In the genomic region with DNA sequence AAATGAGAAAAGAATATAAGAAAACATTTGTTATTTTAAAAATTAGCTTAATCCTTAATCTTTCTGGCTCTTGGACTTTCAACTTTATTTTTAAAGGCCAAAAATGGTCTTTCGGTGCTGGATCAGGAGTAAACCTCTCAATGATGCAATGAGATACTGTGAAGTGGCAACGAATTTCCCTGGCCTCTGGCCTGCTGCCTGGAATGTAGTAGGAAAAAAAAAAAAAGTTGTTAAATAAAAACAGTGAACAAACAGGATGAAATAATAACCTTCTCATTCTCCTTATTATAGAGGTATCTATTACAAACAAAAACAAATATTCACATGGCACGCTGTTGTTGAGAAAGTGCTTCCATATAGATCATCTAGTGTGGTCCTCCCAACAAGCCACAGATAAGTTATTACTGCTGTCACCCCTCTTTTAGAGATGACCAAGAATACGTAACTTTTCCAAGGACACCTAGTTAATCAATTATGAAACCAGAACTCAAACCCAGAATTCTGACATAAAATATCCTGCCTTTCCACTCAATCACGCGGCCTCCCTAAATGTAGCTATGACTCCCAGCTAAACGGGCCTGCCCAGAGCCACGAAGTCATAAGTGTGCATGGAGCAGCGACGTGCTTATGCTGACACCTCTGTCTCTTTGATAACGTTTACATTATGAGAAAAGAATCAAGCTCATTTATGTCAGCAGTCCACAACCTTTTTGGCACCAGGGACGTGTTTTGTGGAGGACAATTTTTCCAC, we compare ENCODE assay signal across 12 cellular contexts.
DNase-seq lines count a peak whose midpoint lies in the region; ATAC-seq, FAIRE-seq and TF ChIP-seq lines count a peak whose summit lies in the region.
"Had no signal": no experiment of that assay in that cellular context is flagged by ENCODE, and none has a peak within 500 bp of the region (broad histone marks: within the 10 kb centered on the region; RNA-seq: fewer than 3 reads in every experiment).

No MANE protein-coding gene starts in this region.

- no peak for DNase-seq in activated T-cell treated with anti-CD3 and anti-CD28 coated beads, Interleukin-2, amount 50 U/mL, for 24 hours
- no peak for DNase-seq in activated T-cell treated with anti-CD3 and anti-CD28 coated beads, Interleukin-2, amount 50 U/mL, for 72 hours
- DNase-seq in GM12878 (ENCODE audit: low read depth, low spot score) (no peak), kidney tubule cell (ENCODE audit: low spot score) (peak; percentile 24), upper lobe of right lung (no peak), NCI-H1048 (lab: John Stamatoyannopoulos, UW) (no peak)
- DNase-seq in activated effector memory CD4-positive, alpha-beta T cell treated with Interleukin-2 at 50 U/mL for 16 hours, result no peak
- DNase-seq in stimulated activated CD4-positive, alpha-beta T cell treated with anti-CD3 and anti-CD28 coated beads, Interleukin-4, amount 100 ng/mL, for 4 hours, result no peak
- DNase-seq: activated CD8-positive, alpha-beta T cell treated with anti-CD3 and anti-CD28 coated beads, Interleukin-2, amount 10 ng/mL, durations not matched to agents 7 days and 5 days; NCI-H1436 treated with DMSO at 0.1 percent for 48 hours had no signal

- no peak overlapping the region for H3K4me3 Mint-ChIP-seq in activated T-cell treated with anti-CD3 and anti-CD28 coated beads, Interleukin-2, amount 50 U/mL, for 24 hours
- H3K4me3 Mint-ChIP-seq in activated T-cell treated with anti-CD3 and anti-CD28 coated beads, Interleukin-2, amount 50 U/mL, for 72 hours, result no peak overlapping the region
- H3K4me3 Mint-ChIP-seq: activated CD8-positive, alpha-beta T cell treated with anti-CD3 and anti-CD28 coated beads, Interleukin-2, amount 10 ng/mL, durations not matched to agents 7 days and 5 days; central memory CD8-positive, alpha-beta T cell had no signal

- no peak for TF ChIP-seq RAD21 in GM12878 (IDR thresholded peaks at IDR 0.05; ENCODE audit: insufficient read depth, low read depth, low read length)

- in situ Hi-C loops in GM12878 (cut with MboI), result no loop called here

- no peaks in the 10 kb centered on the region for H3K9me3 Mint-ChIP-seq in activated T-cell treated with anti-CD3 and anti-CD28 coated beads, Interleukin-2, amount 50 U/mL, for 24 hours
- no peaks in the 10 kb centered on the region for H3K9me3 Mint-ChIP-seq in activated T-cell treated with anti-CD3 and anti-CD28 coated beads, Interleukin-2, amount 50 U/mL, for 72 hours
- H3K9me3 Mint-ChIP-seq: central memory CD8-positive, alpha-beta T cell had no signal

- no peak for FAIRE-seq in GM12878 (lab: Jason Lieb, UNC)

- 96% methylated on average over 12 of the region's 12 CpGs for WGBS in GM12878 (ENCODE audit: insufficient coverage, insufficient replicate concordance, low lambda C conversion rate, missing lambda C conversion rate)

- H3K4me2 ChIP-seq in GM12878 (ENCODE audit: control insufficient read depth, insufficient read depth), result no peak overlapping the region

- TF ChIP-seq POLR2A in GM12878 (IDR thresholded peaks at IDR 0.05; ENCODE audit: low read depth, low read length), result no peak

- peaks cover 89% of the 10 kb centered on the region for H3K79me2 ChIP-seq in GM12878 (ENCODE audit: control insufficient read depth, insufficient read depth, low read length)

- H3K27me3 ChIP-seq in GM12878 (replicated peaks in 1 of 2; ENCODE audit: control insufficient read depth in 2 of 2, insufficient read depth in 2 of 2, low read length in 1 of 2) (no peaks in the 10 kb centered on the region), upper lobe of right lung (no peaks in the 10 kb centered on the region)

- H3K36me3 ChIP-seq in GM12878 (ENCODE audit: control insufficient read depth in 2 of 2, insufficient read depth in 2 of 2, low read length in 1 of 2) (peaks cover 2 to 4% of the 10 kb centered on the region in 2 experiments; a peak in 2 of 4 replicates), upper lobe of right lung (no peaks in the 10 kb centered on the region)

- no peak overlapping the region for H2AFZ ChIP-seq in GM12878 (ENCODE audit: control insufficient read depth, low read depth, low read length)

- CTCF ChIA-PET in GM12878 (lab: Yijun Ruan, JAX), result interaction anchor here (0.8 to 18.1 kb wide), 2 partner anchors 11 to 290 kb away, joined by 3 to 416 read pairs; no protein-coding TSS in a partner anchor

- BruUV-seq in GM12878 (replicated peaks; lab: Mats Ljungman, UMichigan), result no TSS peak

- POLR2A ChIA-PET in GM12878 (lab: Charles Lee), result interaction anchor here (1.0 to 11.7 kb wide), 3 partner anchors 10 to 164 kb away, joined by 3 to 144 read pairs (median 10); no protein-coding TSS in a partner anchor

- intact Hi-C loops in GM12878 (cut with micrococcal nuclease; ENCODE audit: unreplicated experiment), result no loop called here
- intact Hi-C loops in upper lobe of right lung (cut with DNase I), result no loop called here

- H3K27ac ChIP-seq in GM12878 (ENCODE audit: control insufficient read depth, insufficient read depth) (0 out of 2 replicates have a peak overlapping the region, but pooled peaks have one; percentile 50), upper lobe of right lung (no peak overlapping the region)

- H3K4me1 ChIP-seq in GM12878 (ENCODE audit: control insufficient read depth, insufficient read depth, low read length), result peaks cover 47% of the 10 kb centered on the region
- peaks cover 11% of the 10 kb centered on the region for H3K4me1 ChIP-seq in upper lobe of right lung

- no peaks in the 10 kb centered on the region for H4K20me1 ChIP-seq in GM12878 (ENCODE audit: control insufficient read depth, insufficient read depth)

- H3K27me3 Mint-ChIP-seq in activated T-cell treated with anti-CD3 and anti-CD28 coated beads, Interleukin-2, amount 50 U/mL, for 24 hours, result no peaks in the 10 kb centered on the region
- H3K27me3 Mint-ChIP-seq in activated T-cell treated with anti-CD3 and anti-CD28 coated beads, Interleukin-2, amount 50 U/mL, for 72 hours (ENCODE audit: low read depth), result no peaks in the 10 kb centered on the region
- H3K27me3 Mint-ChIP-seq: central memory CD8-positive, alpha-beta T cell had no signal

- H3K4me3 ChIP-seq in GM12878, result no peak overlapping the region
- no peak overlapping the region for H3K4me3 ChIP-seq in upper lobe of right lung

- H3K9ac ChIP-seq in GM12878 (ENCODE audit: control insufficient read depth, insufficient read depth, low read length), result no peak overlapping the region

- no peak for TF ChIP-seq CTCF in GM12878 (IDR thresholded peaks at IDR 0.05 in 2 of 3, conservative IDR thresholded peaks at IDR 0.05 in 1 of 3; ENCODE audit: control insufficient read depth in 2 of 3, extremely low read depth in 1 of 3, insufficient read depth in 1 of 3, low read depth in 3 of 3, low read length in 3 of 3)
- no peak for TF ChIP-seq CTCF in upper lobe of right lung (IDR thresholded peaks at IDR 0.05)

- peaks cover 36% of the 10 kb centered on the region for H3K36me3 Mint-ChIP-seq in activated T-cell treated with anti-CD3 and anti-CD28 coated beads, Interleukin-2, amount 50 U/mL, for 24 hours (ENCODE audit: low read depth)
- H3K36me3 Mint-ChIP-seq in activated T-cell treated with anti-CD3 and anti-CD28 coated beads, Interleukin-2, amount 50 U/mL, for 72 hours (ENCODE audit: insufficient read depth in 2 of 2), result peaks cover 6 to 9% of the 10 kb centered on the region in 2 donors

- RAD21 ChIA-PET in GM12878 (lab: Charles Lee; ENCODE audit: unreplicated experiment), result interaction anchor here (0.8 to 14.5 kb wide), 4 partner anchors 11 to 1911 kb away, joined by 3 to 463 read pairs (median 4); no protein-coding TSS in a partner anchor

- no peak for ATAC-seq in activated T-cell treated with anti-CD3 and anti-CD28 coated beads, Interleukin-2, amount 50 U/mL, for 72 hours (replicated peaks in 1 of 2)
- ATAC-seq in GM12878 (no peak), upper lobe of right lung (peak; percentile 28)
- ATAC-seq: activated CD8-positive, alpha-beta T cell treated with anti-CD3 and anti-CD28 coated beads, Interleukin-2, amount 10 ng/mL, durations not matched to agents 7 days and 5 days; SK-N-SH treated with all-trans-retinoic acid at 6 μM for 48 hours had no signal

- TF ChIP-seq EP300 in GM12878 (IDR thresholded peaks at IDR 0.05; ENCODE audit: borderline replicate concordance in 1 of 2, control insufficient read depth in 1 of 2, low read depth in 2 of 2, low read length in 2 of 2), result no peak

- H3K27ac Mint-ChIP-seq in activated T-cell treated with anti-CD3 and anti-CD28 coated beads, Interleukin-2, amount 50 U/mL, for 24 hours, result peak overlapping the region; percentile 51
- no peak overlapping the region for H3K27ac Mint-ChIP-seq in activated T-cell treated with anti-CD3 and anti-CD28 coated beads, Interleukin-2, amount 50 U/mL, for 72 hours
- H3K27ac Mint-ChIP-seq: activated CD8-positive, alpha-beta T cell treated with anti-CD3 and anti-CD28 coated beads, Interleukin-2, amount 10 ng/mL, durations not matched to agents 7 days and 5 days had no signal

- peaks cover 68% of the 10 kb centered on the region for H3K4me1 Mint-ChIP-seq in activated T-cell treated with anti-CD3 and anti-CD28 coated beads, Interleukin-2, amount 50 U/mL, for 24 hours (ENCODE audit: low read depth)
- H3K4me1 Mint-ChIP-seq in activated T-cell treated with anti-CD3 and anti-CD28 coated beads, Interleukin-2, amount 50 U/mL, for 72 hours (ENCODE audit: low read depth), result peaks cover 69% of the 10 kb centered on the region

- SMC1A ChIA-PET in GM12878 (lab: Charles Lee; ENCODE audit: uncharacterized antibody, unreplicated experiment), result interaction anchor here (1.6 to 13.4 kb wide), 3 partner anchors 9 to 19 kb away, joined by 5 to 453 read pairs (median 6); no protein-coding TSS in a partner anchor

- H3K9me3 ChIP-seq in GM12878 (replicated peaks; ENCODE audit: control insufficient read depth, insufficient read depth, low read length), result no peaks in the 10 kb centered on the region; the same call in 2 of the 3 replicates
- H3K9me3 ChIP-seq in upper lobe of right lung, result no peaks in the 10 kb centered on the region

TF ChIP-seq in GM12878, 131 proteins besides CTCF, POLR2A, EP300 and RAD21:
- TF ChIP-seq PAX8 (IDR thresholded peaks at IDR 0.05), result no peak
- TF ChIP-seq GABPA (IDR thresholded peaks at IDR 0.05; ENCODE audit: low read depth), result no peak
- TF ChIP-seq TAF1 (IDR thresholded peaks at IDR 0.05; ENCODE audit: borderline replicate concordance, low read depth, low read length), result no peak
- no peak for TF ChIP-seq POLR2AphosphoS2 (IDR thresholded peaks at IDR 0.05; ENCODE audit: low read depth, low read length)
- no peak for TF ChIP-seq RFX5 (IDR thresholded peaks at IDR 0.05; ENCODE audit: low read depth, low read length)
- TF ChIP-seq MEF2B (IDR thresholded peaks at IDR 0.05; ENCODE audit: partially characterized antibody, poor library complexity, severe bottlenecking), result no peak
- no peak for TF ChIP-seq FOXK2 (IDR thresholded peaks at IDR 0.05)
- no peak for TF ChIP-seq CBX5 (IDR thresholded peaks at IDR 0.05; ENCODE audit: low read depth)
- TF ChIP-seq SMC3 (IDR thresholded peaks at IDR 0.05; ENCODE audit: borderline replicate concordance, low read length), result no peak
- no peak for TF ChIP-seq NFXL1 (IDR thresholded peaks at IDR 0.05; ENCODE audit: borderline replicate concordance)
- no peak for TF ChIP-seq NR2F1 (conservative IDR thresholded peaks at IDR 0.05)
- TF ChIP-seq JUND (IDR thresholded peaks at IDR 0.05; ENCODE audit: low read depth, low read length), result no peak
